ENCODE assay signal across 22 cellular contexts in the genomic region with DNA sequence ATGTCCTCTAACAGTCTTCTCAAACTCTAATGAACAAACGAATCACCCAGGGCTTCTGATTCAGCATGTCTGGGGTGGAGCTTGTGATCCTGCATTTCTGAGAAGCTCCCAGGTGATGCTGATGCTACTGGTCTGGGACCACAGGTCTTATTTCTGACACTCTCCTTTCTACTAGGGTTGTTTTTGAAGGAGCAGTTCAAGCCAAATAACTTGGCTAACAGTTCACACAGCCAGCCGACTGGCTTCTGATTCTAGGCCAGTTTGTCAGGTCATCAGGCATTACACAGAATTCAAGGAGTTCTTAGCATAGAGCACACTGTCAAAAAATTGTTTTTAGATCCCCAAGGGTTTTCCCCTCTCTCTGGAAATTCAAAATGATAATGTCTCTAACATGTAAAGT.
"Had no signal": no experiment of that assay in that cellular context is flagged by ENCODE, and none has a peak within 500 bp of the region (broad histone marks: within the 10 kb centered on the region; RNA-seq: fewer than 3 reads in every experiment).

No MANE protein-coding gene starts in this region.

- FAIRE-seq: endothelial cell of umbilical vein, keratinocyte had no signal

- ATAC-seq: naive thymus-derived CD8-positive, alpha-beta T cell had no signal

- H3K4me1 ChIP-seq: prostate gland, transverse colon, uterus had no signal

- H3K27ac ChIP-seq: esophagus squamous epithelium, prostate gland, spleen, transverse colon, uterus, VCaP had no signal

- DNase-seq: activated CD4-positive, alpha-beta T cell treated with anti-CD3 and anti-CD28 coated beads, Interleukin-2, amount 50 U/mL, for 4 hours; activated CD4-positive, CD25-positive, alpha-beta regulatory T cell treated with anti-CD3 and anti-CD28 coated beads, Interleukin-2, amount 50 U/mL, for 72 hours; activated naive CD4-positive, alpha-beta T cell; activated naive CD8-positive, alpha-beta T cell treated with anti-CD3 and anti-CD28 coated beads for 36 hours; activated T-cell treated with anti-CD3 and anti-CD28 coated beads for 4 hours; amniotic stem cell; dermis blood vessel endothelial cell; effector memory CD4-positive, alpha-beta T cell; esophagus squamous epithelium; hypothalamus; naive thymus-derived CD8-positive, alpha-beta T cell; spleen; stimulated activated CD4-positive, alpha-beta T cell treated with anti-CD3 and anti-CD28 coated beads, Interleukin-4, amount 100 ng/mL, for 4 hours; stimulated activated naive CD4-positive, alpha-beta T cell; substantia nigra; T-helper 2 cell; transverse colon; uterus had no signal

- H3K27me3 ChIP-seq: esophagus squamous epithelium, spleen, transverse colon, uterus had no signal

- H3K4me3 ChIP-seq: esophagus squamous epithelium, prostate gland, spleen, transverse colon, uterus had no signal

- H3K9me3 ChIP-seq: esophagus squamous epithelium, prostate gland, spleen, transverse colon, uterus had no signal

- H3K36me3 ChIP-seq: esophagus squamous epithelium, prostate gland, spleen, transverse colon, uterus had no signal
